ENCODE assay signal across 1 cellular context in the genomic region with DNA sequence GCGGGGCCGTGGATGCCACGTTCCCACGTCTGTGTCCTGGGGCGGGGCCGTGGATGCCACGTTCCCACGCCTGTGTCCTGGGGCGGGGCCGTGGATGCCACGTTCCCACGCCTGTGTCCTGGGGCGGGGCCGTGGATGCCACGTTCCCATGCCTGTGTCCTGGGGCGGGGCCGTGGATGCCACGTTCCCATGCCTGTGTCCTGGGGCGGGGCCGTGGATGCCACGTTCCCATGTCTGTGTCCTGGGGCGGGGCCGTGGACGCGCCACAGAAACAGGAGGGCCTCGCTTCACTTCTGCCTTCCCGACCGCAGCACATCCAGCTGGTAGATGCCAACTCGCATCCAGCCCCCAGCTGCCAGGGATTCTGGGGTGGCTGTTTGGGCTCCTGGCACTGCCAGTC. TPM values are rescaled to one million over a fixed set of nuclear protein-coding genes. Genes with fewer than 3 reads are reported as not detected.
"Had no signal": no experiment of that assay in that cellular context is flagged by ENCODE, and none has a peak within 500 bp of the region (broad histone marks: within the 10 kb centered on the region; RNA-seq: fewer than 3 reads in every experiment).

No MANE protein-coding gene starts in this region.

RNA-seq across cellular contexts. Expression of a gene that starts 10.9 kb away (rescaled TPM):
- total RNA-seq: activated naive CD8-positive, alpha-beta T cell treated with anti-CD3 and anti-CD28 coated beads for 36 hours had no signal
